ENCODE assay signal across 1 cellular context in the genomic region with DNA sequence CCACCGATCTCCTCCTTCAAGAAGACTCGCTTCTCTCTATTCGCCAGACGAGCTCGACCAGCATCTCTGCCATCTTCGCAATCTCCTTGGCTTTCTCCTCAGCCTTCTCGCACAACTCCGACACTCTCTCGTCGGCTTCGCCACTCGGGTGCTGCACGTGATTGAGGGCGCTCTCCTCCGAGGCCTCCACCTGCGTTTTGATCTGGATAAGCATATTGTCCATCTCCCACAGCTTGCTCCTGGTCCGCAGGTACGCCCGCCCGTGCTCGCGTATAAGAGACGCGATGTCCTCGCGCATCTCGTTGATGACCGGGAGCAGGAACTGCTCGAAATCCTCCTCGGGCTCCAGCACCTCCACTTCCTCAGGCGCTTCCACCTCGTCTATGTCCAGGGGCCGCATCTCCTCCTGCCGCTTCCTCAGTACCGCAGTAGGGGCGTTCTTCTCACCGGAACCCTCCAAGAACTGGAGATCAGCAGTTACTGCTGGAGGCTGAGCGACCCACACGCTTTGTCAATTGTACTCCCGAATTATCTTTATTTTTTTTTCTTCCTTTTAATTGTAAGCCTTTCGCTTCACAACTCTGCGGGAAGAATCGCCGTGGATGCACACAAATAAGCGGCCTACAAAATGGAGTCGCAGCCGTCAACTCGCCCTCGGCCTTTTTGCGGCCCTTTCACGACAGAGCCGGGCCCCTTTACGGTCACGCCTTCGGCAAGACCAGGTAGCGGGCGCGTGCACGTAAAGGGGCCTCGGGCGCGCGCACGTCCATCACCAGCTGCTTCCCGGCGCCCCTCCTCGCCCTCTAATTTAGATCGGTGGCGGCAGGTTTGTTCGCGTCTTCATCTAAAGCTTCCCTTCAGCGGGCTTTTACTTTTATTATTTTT.
TF ChIP-seq lines count a peak whose summit lies in the region.

TSS of gene MRFAP1L1 (minus strand) at position 636 of the 885 bp plus-strand sequence. CDS start at position 400, 236 bp downstream.

TF ChIP-seq in K562, 482 proteins besides CTCF, POLR2A, EP300 and RAD21 (continued from another document and continues in another):
- TF ChIP-seq IRF1 (CRISPR knock-in tag; IDR thresholded peaks at IDR 0.05; ENCODE audit: borderline replicate concordance) (no peak), BHLHE40 (IDR thresholded peaks at IDR 0.05; ENCODE audit: low read length) (peak; percentile 84), DDX20 (tag; IDR thresholded peaks at IDR 0.05; ENCODE audit: low read depth) (no peak), ZBTB7A (IDR thresholded peaks at IDR 0.05; ENCODE audit: borderline replicate concordance, control insufficient read depth, low read depth, low read length) (peak; percentile 27; the same call in 1 of the 2 replicates), ZNF589 (CRISPR knock-in tag; IDR thresholded peaks at IDR 0.05; ENCODE audit: low read depth) (0 out of 2 replicates have a peak, but pooled peaks have one; percentile 48), CC2D1A (IDR thresholded peaks at IDR 0.05) (0 out of 2 replicates have a peak, but pooled peaks have one; percentile 16), MYNN (IDR thresholded peaks at IDR 0.05) (no peak), MYNN (CRISPR knock-in tag; IDR thresholded peaks at IDR 0.05) (no peak), SUPT5H (IDR thresholded peaks at IDR 0.05) (peak; percentile 80), FOXK1 (CRISPR knock-in tag; IDR thresholded peaks at IDR 0.05; ENCODE audit: borderline replicate concordance) (0 out of 2 replicates have a peak, but pooled peaks have one; percentile 31), MXI1 (IDR thresholded peaks at IDR 0.05; ENCODE audit: low read depth, low read length) (no peak), DACH1 (IDR thresholded peaks at IDR 0.05; ENCODE audit: partially characterized antibody) (peak; percentile 78), KAT7 (CRISPR knock-in tag; IDR thresholded peaks at IDR 0.05; ENCODE audit: borderline replicate concordance) (no peak), NR4A1 (CRISPR knock-in tag; IDR thresholded peaks at IDR 0.05) (no peak), NR4A1 (tag; IDR thresholded peaks at IDR 0.05) (peak; percentile 62; the same call in 1 of the 2 replicates), SRF (CRISPR knock-in tag; IDR thresholded peaks at IDR 0.05) (no peak; a peak in 1 of 4 replicates), PHF8 (IDR thresholded peaks at IDR 0.05; ENCODE audit: borderline replicate concordance, low read length) (peak; percentile 81; the same call in 1 of the 2 replicates), ZNF644 (tag; IDR thresholded peaks at IDR 0.05; ENCODE audit: low read depth) (peak; percentile 58; the same call in 1 of the 2 replicates), ZNF184 (CRISPR knock-in tag; IDR thresholded peaks at IDR 0.05) (no peak), ZKSCAN1 (IDR thresholded peaks at IDR 0.05; ENCODE audit: low read depth, low read length) (no peak), TOE1 (IDR thresholded peaks at IDR 0.05; ENCODE audit: borderline replicate concordance) (peak; percentile 17; the same call in 1 of the 2 replicates), TOE1 (CRISPR knock-in tag; IDR thresholded peaks at IDR 0.05; ENCODE audit: borderline replicate concordance, low read depth) (peak; percentile 86; the same call in 1 of the 2 replicates), ZNF639 (CRISPR knock-in tag; conservative IDR thresholded peaks at IDR 0.05 in 1 of 2, IDR thresholded peaks at IDR 0.05 in 1 of 2) (peak in 1 of 2 experiments; percentile 45; a peak in 1 of 4 replicates), GMEB1 (CRISPR knock-in tag; IDR thresholded peaks at IDR 0.05) (peak; percentile 96), CBX3 (IDR thresholded peaks at IDR 0.05; ENCODE audit: borderline replicate concordance in 1 of 2, low read length in 2 of 2) (no peak), PKNOX1 (IDR thresholded peaks at IDR 0.05) (peak; percentile 96), HMGXB4 (CRISPR knock-in tag; IDR thresholded peaks at IDR 0.05) (no peak), TCF3 (CRISPR knock-in tag; IDR thresholded peaks at IDR 0.05) (no peak), ZFP36 (IDR thresholded peaks at IDR 0.05; ENCODE audit: low read depth, low read length, partially characterized antibody) (no peak), ZNF143 (CRISPR knock-in tag; IDR thresholded peaks at IDR 0.05) (peak; percentile 52; the same call in 1 of the 2 replicates), C11orf30 (IDR thresholded peaks at IDR 0.05; ENCODE audit: low read depth) (0 out of 2 replicates have a peak, but pooled peaks have one; percentile 27), MYBL2 (IDR thresholded peaks at IDR 0.05; ENCODE audit: low read depth) (no peak), MYBL2 (CRISPR knock-in tag; IDR thresholded peaks at IDR 0.05; ENCODE audit: borderline replicate concordance) (no peak), SOX6 (IDR thresholded peaks at IDR 0.05) (peak; percentile 39; the same call in 1 of the 2 replicates), KDM4B (IDR thresholded peaks at IDR 0.05; ENCODE audit: borderline replicate concordance in 2 of 2, low read depth in 1 of 2) (no peak), SIX5 (IDR thresholded peaks at IDR 0.05; ENCODE audit: borderline replicate concordance in 1 of 2, insufficient read depth in 1 of 2, low read depth in 1 of 2, low read length in 2 of 2) (no peak), ZNF384 (IDR thresholded peaks at IDR 0.05; ENCODE audit: low read depth, low read length) (no peak), LCOR (CRISPR knock-in tag; IDR thresholded peaks at IDR 0.05) (peak; percentile 64; the same call in 1 of the 2 replicates), ZNF592 (IDR thresholded peaks at IDR 0.05) (peak; percentile 84), DMBX1 (CRISPR knock-in tag; IDR thresholded peaks at IDR 0.05; ENCODE audit: borderline replicate concordance) (peak; percentile 55; the same call in 1 of the 2 replicates), PHF21A (IDR thresholded peaks at IDR 0.05; ENCODE audit: borderline replicate concordance, low read depth) (no peak), PCBP1 (IDR thresholded peaks at IDR 0.05; ENCODE audit: low read depth, low read length, poor library complexity, severe bottlenecking) (no peak), FOXJ2 (tag; IDR thresholded peaks at IDR 0.05) (no peak), TEAD2 (tag; IDR thresholded peaks at IDR 0.05) (no peak), FOXK2 (conservative IDR thresholded peaks at IDR 0.05 in 1 of 2, IDR thresholded peaks at IDR 0.05 in 1 of 2; ENCODE audit: low read depth in 2 of 2) (peak in 1 of 2 experiments; percentile 38; a peak in 2 of 4 replicates), SP2 (IDR thresholded peaks at IDR 0.05; ENCODE audit: extremely low read depth, low read depth, low read length, poor library complexity, severe bottlenecking) (no peak), NRF1 (conservative IDR thresholded peaks at IDR 0.05 in 1 of 2, IDR thresholded peaks at IDR 0.05 in 1 of 2) (peak; percentile 81 to 82), HNRNPLL (IDR thresholded peaks at IDR 0.05; ENCODE audit: low read depth, low read length, poor library complexity, severe bottlenecking) (peak; percentile 21), CHD4 (IDR thresholded peaks at IDR 0.05; ENCODE audit: insufficient read depth, insufficient replicate concordance, low read depth, low read length, poor library complexity, severe bottlenecking) (no peak)
- TF ChIP-seq, protein P1, sequence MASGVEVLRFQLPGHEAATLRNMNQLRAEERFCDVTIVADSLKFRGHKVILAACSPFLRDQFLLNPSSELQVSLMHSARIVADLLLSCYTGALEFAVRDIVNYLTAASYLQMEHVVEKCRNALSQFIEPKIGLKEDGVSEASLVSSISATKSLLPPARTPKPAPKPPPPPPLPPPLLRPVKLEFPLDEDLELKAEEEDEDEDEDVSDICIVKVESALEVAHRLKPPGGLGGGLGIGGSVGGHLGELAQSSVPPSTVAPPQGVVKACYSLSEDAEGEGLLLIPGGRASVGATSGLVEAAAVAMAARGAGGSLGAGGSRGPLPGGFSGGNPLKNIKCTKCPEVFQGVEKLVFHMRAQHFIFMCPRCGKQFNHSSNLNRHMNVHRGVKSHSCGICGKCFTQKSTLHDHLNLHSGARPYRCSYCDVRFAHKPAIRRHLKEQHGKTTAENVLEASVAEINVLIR (CRISPR knock-in tag; IDR thresholded peaks at IDR 0.05): no peak
- TF ChIP-seq, protein P2, sequence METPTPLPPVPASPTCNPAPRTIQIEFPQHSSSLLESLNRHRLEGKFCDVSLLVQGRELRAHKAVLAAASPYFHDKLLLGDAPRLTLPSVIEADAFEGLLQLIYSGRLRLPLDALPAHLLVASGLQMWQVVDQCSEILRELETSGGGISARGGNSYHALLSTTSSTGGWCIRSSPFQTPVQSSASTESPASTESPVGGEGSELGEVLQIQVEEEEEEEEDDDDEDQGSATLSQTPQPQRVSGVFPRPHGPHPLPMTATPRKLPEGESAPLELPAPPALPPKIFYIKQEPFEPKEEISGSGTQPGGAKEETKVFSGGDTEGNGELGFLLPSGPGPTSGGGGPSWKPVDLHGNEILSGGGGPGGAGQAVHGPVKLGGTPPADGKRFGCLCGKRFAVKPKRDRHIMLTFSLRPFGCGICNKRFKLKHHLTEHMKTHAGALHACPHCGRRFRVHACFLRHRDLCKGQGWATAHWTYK (CRISPR knock-in tag; IDR thresholded peaks at IDR 0.05): peak; percentile 75; the same call in 1 of the 2 replicates
